Comparison of ENCODE assay signal across 16 cellular contexts in the genomic region with DNA sequence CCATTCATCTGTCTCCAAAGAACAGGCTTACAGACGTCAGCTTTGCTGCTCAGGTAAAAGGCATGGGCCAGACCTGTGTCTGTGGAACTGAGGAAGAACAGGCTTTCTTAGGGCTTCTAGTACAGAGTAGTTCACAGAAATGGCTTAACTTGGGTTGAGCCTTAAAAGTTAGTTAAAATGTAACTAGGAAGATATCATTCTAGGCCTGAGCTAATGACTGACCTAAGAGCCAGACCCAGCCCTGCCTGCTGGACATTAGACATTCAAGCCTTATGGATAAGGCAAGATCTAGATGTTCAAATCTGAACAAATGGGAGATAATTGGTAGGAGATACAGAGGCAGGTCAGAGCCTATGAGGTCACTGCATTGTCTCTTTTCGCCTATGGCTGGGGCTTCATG.
"Had no signal": no experiment of that assay in that cellular context is flagged by ENCODE, and none has a peak within 500 bp of the region (broad histone marks: within the 10 kb centered on the region; RNA-seq: fewer than 3 reads in every experiment).

No MANE protein-coding gene starts in this region.

- H3K4me1 ChIP-seq: psoas muscle, testis, transverse colon had no signal

- H3K9me3 ChIP-seq: psoas muscle, testis had no signal

- H3K4me3 ChIP-seq: heart right ventricle, psoas muscle, testis, transverse colon had no signal

- FAIRE-seq: endometrium, frontal cortex had no signal

- H3K27ac ChIP-seq: heart right ventricle, psoas muscle, testis, transverse colon had no signal

- ATAC-seq: esophagus mucosa; heart right ventricle; natural killer cell treated with Interleukin-12 subunit alpha and Interleukin-12 subunit beta and Interleukin-15 and Interleukin-18, amount 100 ng/mL, for 72 hours; psoas muscle; sciatic nerve; stimulated activated naive B cell treated with anti-CD40 and anti-IgM and Interleukin-4, amounts not matched to agents 10 μg/mL and 1 μg/mL and 100 μg/mL, for 72 hours; stimulated activated naive CD8-positive, alpha-beta T cell treated with anti-CD3 and anti-CD28 coated beads, Interleukin-15, amount 100 ng/mL, for 72 hours had no signal

- H3K27me3 ChIP-seq: heart right ventricle, testis, transverse colon had no signal

- DNase-seq: effector memory CD4-positive, alpha-beta T cell; heart right ventricle; islet precursor cell; mammary epithelial cell; psoas muscle; stimulated activated CD4-positive, alpha-beta T cell treated with anti-CD3 and anti-CD28 coated beads, Interleukin-2, amount 100 ng/mL, for 24 hours; stimulated activated CD4-positive, alpha-beta T cell treated with anti-CD3 and anti-CD28 coated beads, Interleukin-4, amount 100 ng/mL, for 4 hours; stimulated activated naive B cell treated with anti-CD40 and anti-IgM and Interleukin-4, amounts not matched to agents 10 μg/mL and 1 μg/mL and 100 μg/mL, for 72 hours; stimulated activated naive CD8-positive, alpha-beta T cell treated with anti-CD3 and anti-CD28 coated beads, Interleukin-15, amount 100 ng/mL, for 72 hours; testis; transverse colon had no signal

- H3K36me3 ChIP-seq: heart right ventricle, transverse colon had no signal
